24 cellular contexts compared by ENCODE assay signal in genomic region chr7:111933614-111934013, GRCh38.
DNase-seq lines count a peak whose midpoint lies in the region; ATAC-seq and TF ChIP-seq lines count a peak whose summit lies in the region.
"Had no signal": no experiment of that assay in that cellular context is flagged by ENCODE, and none has a peak within 500 bp of the region (broad histone marks: within the 10 kb centered on the region; RNA-seq: fewer than 3 reads in every experiment).

No MANE protein-coding gene starts in this region.

- DNase-seq in AG20443 (ENCODE audit: low spot score) (peak; percentile 40), LNCaP clone FGC (ENCODE audit: low read depth) (peak; percentile 72), endothelial cell (ENCODE audit: low spot score) (no peak), mucosa of descending colon (no peak), suprapubic skin (ENCODE audit: low spot score in 2 of 2) (no peak), DMS53 treated with DMSO at 0.1 percent for 48 hours (lab: John Stamatoyannopoulos, UW; ENCODE audit: unreplicated experiment) (no peak)
- DNase-seq: activated CD4-positive, alpha-beta memory T cell treated with anti-CD3 and anti-CD28 coated beads, Interleukin-2, amount 10 ng/mL, durations not matched to agents 7 days and 5 days; activated naive CD4-positive, alpha-beta T cell treated with anti-CD3 and anti-CD28 coated beads, Interleukin-2, amount 10 ng/mL, durations not matched to agents 7 days and 5 days; adrenal gland; C1 segment of cervical spinal cord; COR-L47; DMS53; GF-D8; head of caudate nucleus; NCI-H2081 treated with DMSO at 0.1 percent for 48 hours; NCI-H2227 treated with DMSO at 0.1 percent for 48 hours; NCI-H526 treated with DMSO at 0.1 percent for 48 hours; posterior cingulate gyrus; Right ventricle myocardium superior; small intestine; stimulated activated naive CD4-positive, alpha-beta T cell had no signal

- no peak overlapping the region for H3K27ac ChIP-seq in suprapubic skin
- H3K27ac ChIP-seq: adrenal gland, breast epithelium, right atrium auricular region had no signal

- no peak for TF ChIP-seq POLR2A in suprapubic skin (IDR thresholded peaks at IDR 0.05)

- peak overlapping the region; percentile 67 for H3K27ac Mint-ChIP-seq in endothelial cell (ENCODE audit: unreplicated experiment)
- H3K27ac Mint-ChIP-seq: activated CD4-positive, alpha-beta memory T cell treated with anti-CD3 and anti-CD28 coated beads, Interleukin-2, amount 10 ng/mL, durations not matched to agents 7 days and 5 days; activated naive CD4-positive, alpha-beta T cell treated with anti-CD3 and anti-CD28 coated beads, Interleukin-2, amount 10 ng/mL, durations not matched to agents 7 days and 5 days had no signal

- H3K27me3 ChIP-seq in suprapubic skin = no peaks in the 10 kb centered on the region
- H3K27me3 ChIP-seq: adrenal gland, breast epithelium, right atrium auricular region had no signal

- H3K4me3 ChIP-seq in LNCaP clone FGC (ENCODE audit: low read depth, low read length) = no peak overlapping the region
- H3K4me3 ChIP-seq in mucosa of descending colon = no peak overlapping the region
- H3K4me3 ChIP-seq in suprapubic skin = no peak overlapping the region
- H3K4me3 ChIP-seq: adrenal gland, breast epithelium, right atrium auricular region had no signal

- peak overlapping the region; percentile 23 for H3K4me3 Mint-ChIP-seq in endothelial cell (ENCODE audit: unreplicated experiment)
- H3K4me3 Mint-ChIP-seq: activated CD4-positive, alpha-beta memory T cell treated with anti-CD3 and anti-CD28 coated beads, Interleukin-2, amount 10 ng/mL, durations not matched to agents 7 days and 5 days; activated naive CD4-positive, alpha-beta T cell treated with anti-CD3 and anti-CD28 coated beads, Interleukin-2, amount 10 ng/mL, durations not matched to agents 7 days and 5 days had no signal

- no peak for TF ChIP-seq CTCF in LNCaP clone FGC (IDR thresholded peaks at IDR 0.05; ENCODE audit: control insufficient read depth, extremely low read depth, insufficient read depth)
- no peak for TF ChIP-seq CTCF in endothelial cell (IDR thresholded peaks at IDR 0.05; ENCODE audit: unreplicated experiment)
- no peak for TF ChIP-seq CTCF in mucosa of descending colon (IDR thresholded peaks at IDR 0.05)
- TF ChIP-seq CTCF in suprapubic skin (IDR thresholded peaks at IDR 0.05) = no peak

- H3K36me3 ChIP-seq in mucosa of descending colon (ENCODE audit: low read depth) (no peaks in the 10 kb centered on the region), suprapubic skin (peaks cover 8% of the 10 kb centered on the region)
- H3K36me3 ChIP-seq: breast epithelium had no signal

- peaks cover 7% of the 10 kb centered on the region for H3K27me3 Mint-ChIP-seq in endothelial cell (ENCODE audit: unreplicated experiment)
- H3K27me3 Mint-ChIP-seq: activated CD4-positive, alpha-beta memory T cell treated with anti-CD3 and anti-CD28 coated beads, Interleukin-2, amount 10 ng/mL, durations not matched to agents 7 days and 5 days; activated naive CD4-positive, alpha-beta T cell treated with anti-CD3 and anti-CD28 coated beads, Interleukin-2, amount 10 ng/mL, durations not matched to agents 7 days and 5 days had no signal

- intact Hi-C loops in mucosa of descending colon (cut with DNase I, micrococcal nuclease) = no loop called here

- ATAC-seq in mucosa of descending colon (peak; percentile 19), HG03439 (IDR thresholded peaks at IDR 0.05; ENCODE audit: unreplicated experiment) (no peak)

- H3K4me1 Mint-ChIP-seq in endothelial cell (ENCODE audit: unreplicated experiment) = peaks cover 25% of the 10 kb centered on the region
- H3K4me1 Mint-ChIP-seq: activated CD4-positive, alpha-beta memory T cell treated with anti-CD3 and anti-CD28 coated beads, Interleukin-2, amount 10 ng/mL, durations not matched to agents 7 days and 5 days; activated naive CD4-positive, alpha-beta T cell treated with anti-CD3 and anti-CD28 coated beads, Interleukin-2, amount 10 ng/mL, durations not matched to agents 7 days and 5 days had no signal

- WGBS in suprapubic skin = 77% methylated on average over 4 of the region's 4 CpGs

- TF ChIP-seq EP300 in suprapubic skin (IDR thresholded peaks at IDR 0.05) = no peak

- no peaks in the 10 kb centered on the region for H3K9me3 ChIP-seq in mucosa of descending colon
- H3K9me3 ChIP-seq in suprapubic skin = no peaks in the 10 kb centered on the region
- H3K9me3 ChIP-seq: adrenal gland, breast epithelium, right atrium auricular region had no signal

- peaks cover 41% of the 10 kb centered on the region for H3K36me3 Mint-ChIP-seq in endothelial cell (ENCODE audit: low read depth, unreplicated experiment)
- H3K36me3 Mint-ChIP-seq: activated naive CD4-positive, alpha-beta T cell treated with anti-CD3 and anti-CD28 coated beads, Interleukin-2, amount 10 ng/mL, durations not matched to agents 7 days and 5 days had no signal

- no peaks in the 10 kb centered on the region for H3K4me1 ChIP-seq in mucosa of descending colon (ENCODE audit: low read depth)
- H3K4me1 ChIP-seq in suprapubic skin = no peaks in the 10 kb centered on the region
- H3K4me1 ChIP-seq: adrenal gland, breast epithelium, right atrium auricular region had no signal

- no peaks in the 10 kb centered on the region for H3K9me3 Mint-ChIP-seq in endothelial cell (ENCODE audit: unreplicated experiment)
- H3K9me3 Mint-ChIP-seq: activated CD4-positive, alpha-beta memory T cell treated with anti-CD3 and anti-CD28 coated beads, Interleukin-2, amount 10 ng/mL, durations not matched to agents 7 days and 5 days; activated naive CD4-positive, alpha-beta T cell treated with anti-CD3 and anti-CD28 coated beads, Interleukin-2, amount 10 ng/mL, durations not matched to agents 7 days and 5 days had no signal

Comparison
In these comparisons a context has a peak if more than half of its experiments do, and no peak if none do; other contexts are left out.
1. DNase-seq: peak in AG20443 (single experiment) and LNCaP clone FGC (single experiment); none in endothelial cell (single experiment), mucosa of descending colon (0 of 3), suprapubic skin (0 of 2) and DMS53 treated with DMSO at 0.1 percent for 48 hours (single experiment).